In the genomic region with DNA sequence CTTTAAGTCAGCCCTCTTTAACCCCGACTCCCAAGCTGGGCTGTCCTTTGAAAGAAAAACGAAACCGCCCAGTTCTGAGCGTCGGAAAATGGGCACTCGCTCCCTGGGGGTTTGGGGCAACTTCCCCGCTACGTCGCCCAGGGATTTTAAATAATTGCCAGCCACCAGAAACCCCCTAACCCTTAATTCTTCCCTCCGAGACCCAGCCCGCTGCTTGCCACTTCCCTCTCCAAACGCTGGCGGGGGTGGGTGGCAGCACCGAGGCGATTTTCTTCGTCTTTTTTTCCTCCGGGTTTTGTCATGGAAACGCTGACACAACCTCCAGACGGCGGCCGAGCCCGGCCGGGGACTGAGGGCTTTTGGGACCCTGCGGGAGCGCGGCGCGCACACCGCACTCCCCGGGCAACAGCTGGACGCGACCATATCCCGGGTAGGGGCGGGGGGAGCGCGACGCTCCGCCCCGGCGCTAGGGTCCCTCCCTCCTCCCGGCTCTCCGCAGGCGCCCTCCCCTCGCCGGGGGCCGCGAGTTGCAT, we compare ENCODE assay signal across 8 cellular contexts. TPM values are rescaled to one million over a fixed set of nuclear protein-coding genes. Genes with fewer than 3 reads are reported as not detected.
DNase-seq lines count a peak whose midpoint lies in the region; ATAC-seq lines count a peak whose summit lies in the region.

A gene (plus strand): TSS at position 532 of the 533 bp plus-strand sequence.

- 0 out of 2 replicates have a peak within 1 kb of the TSS, but pooled peaks have one; percentile 30 for H3K9ac ChIP-seq in Karpas-422 (ENCODE audit: low read length)

- ATAC-seq in GM21723 (IDR thresholded peaks at IDR 0.05; ENCODE audit: unreplicated experiment) = peak; percentile 60
- ATAC-seq in natural killer cell treated with Interleukin-12 subunit alpha and Interleukin-12 subunit beta and Interleukin-15 and Interleukin-18, amount 100 ng/mL, for 72 hours = peak; percentile 89 to 93
- ATAC-seq in stimulated activated naive CD8-positive, alpha-beta T cell treated with anti-CD3 and anti-CD28 coated beads, Interleukin-15, Interleukin-2, amounts not matched to agents 100 U/mL and 50 U/mL, for 24 hours = peak; percentile 88

- H3K4me2 ChIP-seq in Karpas-422 (ENCODE audit: low read depth, low read length, poor library complexity, severe bottlenecking) = peak within 1 kb of the TSS; percentile 69

- H3K36me3 ChIP-seq in Karpas-422 (ENCODE audit: insufficient read depth, low read length) = no peaks in the 10 kb centered on the region

- H3K36me3 Mint-ChIP-seq in natural killer cell treated with Interleukin-12 subunit alpha and Interleukin-12 subunit beta and Interleukin-15 and Interleukin-18, amount 100 ng/mL, for 72 hours = peaks cover 12% of the 10 kb centered on the region

- peak within 1 kb of the TSS; percentile 99 for H3K4me3 Mint-ChIP-seq in natural killer cell treated with Interleukin-12 subunit alpha and Interleukin-12 subunit beta and Interleukin-15 and Interleukin-18, amount 100 ng/mL, for 72 hours

- no peaks in the 10 kb centered on the region for H3K27me3 Mint-ChIP-seq in natural killer cell treated with Interleukin-12 subunit alpha and Interleukin-12 subunit beta and Interleukin-15 and Interleukin-18, amount 100 ng/mL, for 72 hours

- H3K4me1 Mint-ChIP-seq in natural killer cell treated with Interleukin-12 subunit alpha and Interleukin-12 subunit beta and Interleukin-15 and Interleukin-18, amount 100 ng/mL, for 72 hours (ENCODE audit: low read depth in 2 of 2) = peaks cover 22 to 29% of the 10 kb centered on the region in 2 donors

- no peaks in the 10 kb centered on the region for H3K9me2 ChIP-seq in Karpas-422 (replicated peaks; ENCODE audit: insufficient read depth, low read length)

- peak within 1 kb of the TSS; percentile 57; the same call in 1 of the 2 replicates for H3K4me3 ChIP-seq in Karpas-422 (ENCODE audit: low read length)

- peaks cover 9% of the 10 kb centered on the region for H3K4me1 ChIP-seq in Karpas-422 (ENCODE audit: low read length)

- H3K79me2 ChIP-seq in Karpas-422 (ENCODE audit: low read length) = no peaks in the 10 kb centered on the region

- H3K27ac Mint-ChIP-seq in natural killer cell treated with Interleukin-12 subunit alpha and Interleukin-12 subunit beta and Interleukin-15 and Interleukin-18, amount 100 ng/mL, for 72 hours = peak within 1 kb of the TSS; percentile 86 to 96

- no peaks in the 10 kb centered on the region for H3K9me3 Mint-ChIP-seq in natural killer cell treated with Interleukin-12 subunit alpha and Interleukin-12 subunit beta and Interleukin-15 and Interleukin-18, amount 100 ng/mL, for 72 hours

- no peaks in the 10 kb centered on the region for H3K27me3 ChIP-seq in Karpas-422 (ENCODE audit: low read length)

- no peak within 1 kb of the TSS for H2AFZ ChIP-seq in Karpas-422 (ENCODE audit: low read length)

- no peaks in the 10 kb centered on the region for H4K20me1 ChIP-seq in Karpas-422 (ENCODE audit: insufficient read depth, low read depth, low read length)

- no peak within 1 kb of the TSS for H3K27ac ChIP-seq in Karpas-422 (ENCODE audit: low read length)

- DNase-seq in DMS53 (lab: John Stamatoyannopoulos, UW) = peak; percentile 88
- no peak for DNase-seq in Karpas-422
- peak; percentile 74 for DNase-seq in SHP77 treated with DMSO at 0.1 percent for 48 hours (lab: John Stamatoyannopoulos, UW)
- peak; percentile 69 for DNase-seq in activated effector memory CD4-positive, alpha-beta T cell treated with Interleukin-2 at 50 U/mL for 16 hours
- DNase-seq in fibroblast of the conjunctiva (ENCODE audit: low read depth) = peak; percentile 77
- peak; percentile 91 for DNase-seq in natural killer cell treated with Interleukin-12 subunit alpha and Interleukin-12 subunit beta and Interleukin-15 and Interleukin-18, amount 100 ng/mL, for 72 hours (ENCODE audit: low spot score)
- DNase-seq in stimulated activated naive CD8-positive, alpha-beta T cell treated with anti-CD3 and anti-CD28 coated beads, Interleukin-15, Interleukin-2, amounts not matched to agents 100 U/mL and 50 U/mL, for 24 hours = peak; percentile 84

- H3K9me3 ChIP-seq in Karpas-422 (ENCODE audit: low read length) = no peaks in the 10 kb centered on the region

RNA-seq across cellular contexts. Expression of the gene that starts here (rescaled TPM):
- total RNA-seq in Karpas-422 (2014; rRNA removed; shearing (Covaris generic); ENCODE audit: low replicate concordance) = not detected in 2 replicates
- total RNA-seq in natural killer cell treated with Interleukin-12 subunit alpha and Interleukin-12 subunit beta and Interleukin-15 and Interleukin-18, amount 100 ng/mL, for 72 hours = 100 to 1,000 TPM; 195 to 374 TPM

Comparison
In these comparisons a context has a peak if more than half of its experiments do, and no peak if none do; other contexts are left out.
1. RNA of the gene that starts here (total RNA-seq): 195 to 374 TPM in natural killer cell treated with Interleukin-12 subunit alpha and Interleukin-12 subunit beta and Interleukin-15 and Interleukin-18, amount 100 ng/mL, for 72 hours; not detected in Karpas-422; every median in the first group is over 100 times any median in the second.
2. Peak in every context shown above with its lines, with median percentiles within 50 percentile points of each other: ATAC-seq.